ENCODE assay signal across 8 cellular contexts in the genomic region with DNA sequence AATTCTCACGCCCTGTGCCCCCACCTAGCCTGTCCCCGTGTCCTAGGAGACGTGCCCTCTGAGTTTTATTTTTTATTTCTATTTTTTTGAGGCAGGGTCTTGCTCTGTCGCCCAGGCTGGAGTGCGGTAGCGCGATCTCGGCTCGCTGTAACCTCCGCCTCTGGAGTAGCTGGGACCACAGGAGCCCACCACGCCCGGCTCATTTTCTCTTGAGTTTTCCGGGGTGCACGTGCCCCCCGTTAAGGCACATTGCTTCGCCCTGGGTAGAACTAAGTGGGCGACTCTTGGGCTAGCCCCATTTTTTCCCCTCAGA. TPM values are rescaled to one million over a fixed set of nuclear protein-coding genes. Genes with fewer than 3 reads are reported as not detected.
DNase-seq lines count a peak whose midpoint lies in the region; TF ChIP-seq lines count a peak whose summit lies in the region.

No MANE protein-coding gene starts in this region.

- H3K27me3 ChIP-seq in WERI-Rb-1 (ENCODE audit: insufficient read depth, low read depth, severe bottlenecking) (no peaks in the 10 kb centered on the region), sigmoid colon (no peaks in the 10 kb centered on the region)

- DNase-seq in WERI-Rb-1, result no peak
- DNase-seq in fibroblast of villous mesenchyme (ENCODE audit: low read depth), result no peak
- DNase-seq in sigmoid colon, result no peak
- DNase-seq in NCI-H128 (lab: John Stamatoyannopoulos, UW; ENCODE audit: unreplicated experiment), result no peak
- DNase-seq in GM13976 (ENCODE audit: low spot score), result no peak
- DNase-seq in stimulated activated CD4-positive, alpha-beta T cell treated with anti-CD3 and anti-CD28 coated beads, Interleukin-4, amount 100 ng/mL, for 24 hours, result no peak
- DNase-seq in NK-92 (lab: John Stamatoyannopoulos, UW; ENCODE audit: unreplicated experiment), result no peak

- peak overlapping the region; percentile 79 for H3K27ac ChIP-seq in WERI-Rb-1
- H3K27ac ChIP-seq in sigmoid colon, result peak overlapping the region; percentile 80 to 89 (median 83)

- H3K4me3 ChIP-seq in GM12875 (ENCODE audit: low read depth, low read length) (peak overlapping the region; percentile 63), WERI-Rb-1 (ENCODE audit: low read depth, low read length) (peak overlapping the region; percentile 68), fibroblast of villous mesenchyme (ENCODE audit: low read depth, low read length) (peak overlapping the region; percentile 88), sigmoid colon (peak overlapping the region; percentile 80 to 84 (median 80))

- H3K36me3 ChIP-seq in WERI-Rb-1, result peaks cover 6% of the 10 kb centered on the region
- H3K36me3 ChIP-seq in sigmoid colon, result peaks cover 0 to 28% (median 1%) of the 10 kb centered on the region in 4 donors

- no peak for TF ChIP-seq EP300 in sigmoid colon (IDR thresholded peaks at IDR 0.05)

- TF ChIP-seq CTCF in GM12875 (IDR thresholded peaks at IDR 0.05; ENCODE audit: borderline replicate concordance, insufficient read depth, low read depth, low read length) (no peak), WERI-Rb-1 (IDR thresholded peaks at IDR 0.05; ENCODE audit: low read depth, low read length) (no peak), fibroblast of villous mesenchyme (IDR thresholded peaks at IDR 0.05; ENCODE audit: insufficient read depth, low read depth, low read length) (no peak), sigmoid colon (IDR thresholded peaks at IDR 0.05) (no peak), GM13976 (IDR thresholded peaks at IDR 0.05; ENCODE audit: borderline replicate concordance, control extremely low read depth, extremely low read depth, insufficient read depth, missing control alignments) (no peak)

- intact Hi-C loops in sigmoid colon (cut with DNase I), result loop anchor here (10.0 kb wide), 1 partner anchor 808 kb away; the partner anchor contains the start of gene ZC3H18

- H3K9me3 ChIP-seq in WERI-Rb-1 (ENCODE audit: severe bottlenecking) (no peaks in the 10 kb centered on the region), sigmoid colon (no peaks in the 10 kb centered on the region)

- peaks cover 0 to 21% (median 16%) of the 10 kb centered on the region in 4 donors for H3K4me1 ChIP-seq in sigmoid colon

- in situ Hi-C loops in GM13976 (cut with MboI; ENCODE audit: low sequenced_read_pairs, unreplicated experiment), result no loop called here

- no peak for TF ChIP-seq POLR2A in sigmoid colon (IDR thresholded peaks at IDR 0.05)

- 43 to 49% methylated on average over 17 of the region's 17 CpGs for WGBS in sigmoid colon, 2 donors

RNA-seq across cellular contexts. Expression of gene KLHDC4, which starts 0.7 kb away (rescaled TPM):
- total RNA-seq in fibroblast of villous mesenchyme (14.7 and 26.1 TPM in 2 replicates), sigmoid colon (10 to 100 TPM; 24.6 to 28.5 (median 25.5) TPM)
- 10 to 100 TPM; 12.7 to 71.0 (median 18.0) TPM for polyA plus RNA-seq in sigmoid colon
